ENCODE assay signal across 12 cellular contexts in genomic region chr6:158041788-158042187, GRCh38.
DNase-seq lines count a peak whose midpoint lies in the region; ATAC-seq, FAIRE-seq and TF ChIP-seq lines count a peak whose summit lies in the region.
"Had no signal": no experiment of that assay in that cellular context is flagged by ENCODE, and none has a peak within 500 bp of the region (broad histone marks: within the 10 kb centered on the region; RNA-seq: fewer than 3 reads in every experiment).

No MANE protein-coding gene starts in this region.

- no peak for FAIRE-seq in A549 (lab: Jason Lieb, UNC)

- H3K9me3 ChIP-seq in A549: no peaks in the 10 kb centered on the region
- no peaks in the 10 kb centered on the region for H3K9me3 ChIP-seq in psoas muscle
- H3K9me3 ChIP-seq: BLaER1 had no signal

- ATAC-seq in A549 (no peak), psoas muscle (no peak)

- TF ChIP-seq EP300 in A549 (IDR thresholded peaks at IDR 0.05): no peak

- intact Hi-C loops in cardiac septum (cut with DNase I): loop anchor here (2.0 to 5.0 kb wide), 3 partner anchors 19 to 59 kb away; partner anchors contain the start of gene SYNJ2
- intact Hi-C loops in psoas muscle (cut with DNase I): loop anchor here in 1 of 2 donors (5.0 kb wide), 1 partner anchor 59 kb away; the partner anchor contains the start of gene SYNJ2

- H3K4me3 ChIP-seq in A549: no peak overlapping the region; the same call in 2 of the 3 replicates
- no peak overlapping the region for H3K4me3 ChIP-seq in psoas muscle
- H3K4me3 ChIP-seq: BLaER1 had no signal

- POLR2A ChIA-PET in A549 (lab: Yijun Ruan, JAX) (no interaction called here), RWPE1 (lab: Yijun Ruan, JAX; ENCODE audit: low non-redundant PET) (no interaction called here)

- TF ChIP-seq CTCF in A549 (IDR thresholded peaks at IDR 0.05) (no peak), RWPE1 (conservative IDR thresholded peaks at IDR 0.05; ENCODE audit: low read depth) (no peak), psoas muscle (IDR thresholded peaks at IDR 0.05) (no peak)

- no peak for TF ChIP-seq RAD21 in A549 (conservative IDR thresholded peaks at IDR 0.05 in 1 of 2, IDR thresholded peaks at IDR 0.05 in 1 of 2)

- 87% methylated on average over 12 of the region's 12 CpGs for WGBS in A549 (ENCODE audit: missing lambda C conversion rate)
- 81 to 91% (median 87%) methylated on average over 12 of the region's 12 CpGs for whole genome bisulfite sequencing in psoas muscle, 3 donors

- peak overlapping the region; percentile 90 for H3K4me2 ChIP-seq in A549
- H3K4me2 ChIP-seq: BLaER1 had no signal

- no peaks in the 10 kb centered on the region for H3K36me3 ChIP-seq in psoas muscle (ENCODE audit: insufficient read depth in 1 of 2, low read depth in 1 of 2)
- H3K36me3 ChIP-seq: BLaER1 had no signal

- H3K27ac ChIP-seq in A549: peak overlapping the region; percentile 94 to 100
- H3K27ac ChIP-seq in RWPE1: peak overlapping the region; percentile 81
- peak overlapping the region; percentile 98 for H3K27ac ChIP-seq in psoas muscle
- H3K27ac ChIP-seq: BLaER1 had no signal

- DNase-seq in A549 (ENCODE audit: low read depth in 1 of 2, low spot score in 1 of 2) (no peak), RWPE1 (ENCODE audit: low spot score) (no peak), cardiac septum (ENCODE audit: low spot score) (peak; percentile 71), psoas muscle (no peak), NCI-H2196 (lab: John Stamatoyannopoulos, UW; ENCODE audit: unreplicated experiment) (no peak), hypothalamus (lab: John Stamatoyannopoulos, UW) (no peak), NCI-H2081 treated with DMSO at 0.1 percent for 48 hours (lab: John Stamatoyannopoulos, UW) (no peak), cerebellar cortex (ENCODE audit: low spot score) (no peak)
- DNase-seq: activated CD4-positive, alpha-beta T cell treated with anti-CD3 and anti-CD28 coated beads, Interleukin-2, amount 50 U/mL, for 4 hours; activated naive CD4-positive, alpha-beta T cell treated with anti-CD3 and anti-CD28 coated beads for 36 hours; Kasumi-1 had no signal

- CTCF ChIA-PET in A549 (lab: Yijun Ruan, JAX): interaction anchor here (1.0 to 4.4 kb wide), 6 partner anchors 10 to 30 kb away, joined by 3 to 25 read pairs (median 4); no protein-coding TSS in a partner anchor
- CTCF ChIA-PET in RWPE1 (lab: Yijun Ruan, JAX): interaction anchor here (0.7 to 1.4 kb wide), 3 partner anchors 9 to 29 kb away, joined by 3 to 4 read pairs (median 4); no protein-coding TSS in a partner anchor

- no peaks in the 10 kb centered on the region for H3K27me3 ChIP-seq in psoas muscle (ENCODE audit: insufficient read depth in 3 of 3, low read length in 2 of 3)
- H3K27me3 ChIP-seq: BLaER1 had no signal

- TF ChIP-seq POLR2A in A549 (IDR thresholded peaks at IDR 0.05; ENCODE audit: low read length): no peak

- peaks cover 75% of the 10 kb centered on the region for H3K4me1 ChIP-seq in A549
- peaks cover 65% of the 10 kb centered on the region for H3K4me1 ChIP-seq in psoas muscle

TF ChIP-seq in A549, 52 proteins besides CTCF, POLR2A, EP300 and RAD21:
- no peak for TF ChIP-seq HOXA7 (CRISPR knock-in tag; IDR thresholded peaks at IDR 0.05)
- TF ChIP-seq RNF2 (IDR thresholded peaks at IDR 0.05; ENCODE audit: borderline replicate concordance, low read depth): no peak
- TF ChIP-seq HMGXB4 (CRISPR knock-in tag; IDR thresholded peaks at IDR 0.05; ENCODE audit: borderline replicate concordance): no peak
- no peak for TF ChIP-seq ELK1 (IDR thresholded peaks at IDR 0.05; ENCODE audit: low read depth, low read length)
- no peak for TF ChIP-seq MAX (IDR thresholded peaks at IDR 0.05)
- TF ChIP-seq SMC3 (IDR thresholded peaks at IDR 0.05): no peak
- no peak for TF ChIP-seq ATOH8 (CRISPR knock-in tag; IDR thresholded peaks at IDR 0.05; ENCODE audit: low read depth)
- no peak for TF ChIP-seq TFCP2L1 (CRISPR knock-in tag; IDR thresholded peaks at IDR 0.05)
- TF ChIP-seq RARB (CRISPR knock-in tag; IDR thresholded peaks at IDR 0.05): no peak
- TF ChIP-seq NR3C1 (IDR thresholded peaks at IDR 0.05): no peak
- no peak for TF ChIP-seq HDAC2 (IDR thresholded peaks at IDR 0.05)
- no peak for TF ChIP-seq JUN (IDR thresholded peaks at IDR 0.05)
- TF ChIP-seq HOXB5 (CRISPR knock-in tag; IDR thresholded peaks at IDR 0.05): no peak
- TF ChIP-seq ZSCAN20 (CRISPR knock-in tag; IDR thresholded peaks at IDR 0.05): no peak
- no peak for TF ChIP-seq POLR2AphosphoS2 (conservative IDR thresholded peaks at IDR 0.05; ENCODE audit: low read length)
- no peak for TF ChIP-seq ESRRA (IDR thresholded peaks at IDR 0.05; ENCODE audit: borderline replicate concordance, low read length)
- TF ChIP-seq HES2 (IDR thresholded peaks at IDR 0.05): no peak
- no peak for TF ChIP-seq KDM1A (IDR thresholded peaks at IDR 0.05; ENCODE audit: low read depth)
- no peak for TF ChIP-seq PBX3 (IDR thresholded peaks at IDR 0.05)
